Comparison of ENCODE assay signal across 8 cellular contexts in genomic region chr1:226939439-226940028, GRCh38. TPM values are rescaled to one million over a fixed set of nuclear protein-coding genes. Genes with fewer than 3 reads are reported as not detected.
DNase-seq lines count a peak whose midpoint lies in the region; ATAC-seq, FAIRE-seq and TF ChIP-seq lines count a peak whose summit lies in the region.

No MANE protein-coding gene starts in this region.

- peaks cover 6% of the 10 kb centered on the region for H3K27me3 Mint-ChIP-seq in astrocyte (ENCODE audit: low read depth, unreplicated experiment)

- peak overlapping the region; percentile 63 for H3K27ac Mint-ChIP-seq in astrocyte (ENCODE audit: unreplicated experiment)

- peaks cover 3% of the 10 kb centered on the region for H3K9me3 Mint-ChIP-seq in astrocyte (ENCODE audit: unreplicated experiment)

- peaks cover 5% of the 10 kb centered on the region for H3K4me1 Mint-ChIP-seq in astrocyte (ENCODE audit: low read depth, unreplicated experiment)

- FAIRE-seq in astrocyte (lab: Jason Lieb, UNC): no peak

- TF ChIP-seq CTCF in astrocyte (IDR thresholded peaks at IDR 0.05; ENCODE audit: insufficient read depth, low read depth, low read length): no peak

- peak overlapping the region; percentile 85 for H3K4me2 ChIP-seq in astrocyte (ENCODE audit: low read length)

- H3K9ac ChIP-seq in astrocyte (ENCODE audit: low read length) (peak overlapping the region; percentile 82), iPS-18a (ENCODE audit: low read length) (peak overlapping the region; percentile 78), skeletal muscle tissue (ENCODE audit: low read depth in 1 of 3, low read length in 3 of 3) (peak overlapping the region; percentile 95 to 99 (median 97))

- H3K27ac ChIP-seq in astrocyte (ENCODE audit: low read depth, low read length): peak overlapping the region; percentile 77
- peak overlapping the region; percentile 66 for H3K27ac ChIP-seq in iPS-18a (ENCODE audit: low read length)
- H3K27ac ChIP-seq in skeletal muscle tissue (ENCODE audit: low read depth, low read length): peak overlapping the region; percentile 98

- H2AFZ ChIP-seq in astrocyte (ENCODE audit: low read depth, low read length): peak overlapping the region; percentile 70

- H3K4me3 Mint-ChIP-seq in astrocyte (ENCODE audit: unreplicated experiment): peak overlapping the region; percentile 80

- ATAC-seq in GM21390 (IDR thresholded peaks at IDR 0.05; ENCODE audit: unreplicated experiment): peak; percentile 34

- H3K4me3 ChIP-seq in astrocyte (ENCODE audit: insufficient read depth, low read depth, low read length) (peak overlapping the region; percentile 70), iPS-18a (ENCODE audit: low read length) (peak overlapping the region; percentile 72), skeletal muscle tissue (ENCODE audit: low read length in 3 of 3) (peak overlapping the region; percentile 75 to 92 (median 84))

- H3K79me2 ChIP-seq in astrocyte (ENCODE audit: insufficient read depth, low read length): no peaks in the 10 kb centered on the region

- H3K36me3 Mint-ChIP-seq in astrocyte (ENCODE audit: low read depth, unreplicated experiment): peaks cover 2% of the 10 kb centered on the region

- DNase-seq in ELR (ENCODE audit: low read depth) (peak; percentile 66), HS-27A (ENCODE audit: low read depth) (peak; percentile 51), RPMI7951 (ENCODE audit: low read depth) (peak; percentile 69), astrocyte (ENCODE audit: low read depth) (peak; percentile 32), OCI-M1 (lab: John Stamatoyannopoulos, UW) (no peak)

- H4K20me1 ChIP-seq in astrocyte (ENCODE audit: insufficient read depth, low read length): no peaks in the 10 kb centered on the region

- H3K4me1 ChIP-seq in astrocyte (ENCODE audit: insufficient read depth, low read length): peaks cover 11% of the 10 kb centered on the region
- peaks cover 9% of the 10 kb centered on the region for H3K4me1 ChIP-seq in iPS-18a (ENCODE audit: control insufficient read depth, low read depth, low read length)
- H3K4me1 ChIP-seq in skeletal muscle tissue (ENCODE audit: control insufficient read depth in 3 of 3, insufficient read depth in 3 of 3, low read length in 3 of 3): peaks cover 42 to 55% (median 45%) of the 10 kb centered on the region in 3 donors

- H3K9me3 ChIP-seq in astrocyte (ENCODE audit: insufficient read depth, low read depth, low read length) (no peaks in the 10 kb centered on the region), iPS-18a (ENCODE audit: control insufficient read depth, low read depth, low read length) (no peaks in the 10 kb centered on the region), skeletal muscle tissue (ENCODE audit: control insufficient read depth in 3 of 3, low read length in 3 of 3) (peaks cover 0 to 3% (median 0%) of the 10 kb centered on the region in 3 donors)

- H3K27me3 ChIP-seq in astrocyte (ENCODE audit: insufficient read depth, low read length) (peaks cover 2% of the 10 kb centered on the region), iPS-18a (ENCODE audit: control insufficient read depth, insufficient read depth, low read length) (peaks cover 7% of the 10 kb centered on the region), skeletal muscle tissue (ENCODE audit: control insufficient read depth in 3 of 3, insufficient read depth in 3 of 3, low read length in 3 of 3) (no peaks in the 10 kb centered on the region)

- H3K36me3 ChIP-seq in astrocyte (ENCODE audit: insufficient read depth, low read length) (no peaks in the 10 kb centered on the region), iPS-18a (ENCODE audit: control insufficient read depth, low read depth, low read length) (no peaks in the 10 kb centered on the region), skeletal muscle tissue (ENCODE audit: control insufficient read depth in 3 of 3, insufficient read depth in 3 of 3, low read length in 3 of 3) (peaks cover 0 to 4% (median 0%) of the 10 kb centered on the region in 3 donors)

RNA-seq across cellular contexts. Expression of gene COQ8A, which starts 0.6 kb away (rescaled TPM):
- 8.4 and 8.9 TPM in 2 replicates for total RNA-seq in RPMI7951 (2014; rRNA removed; shearing (Covaris generic))
- 8.2 and 8.4 TPM in 2 replicates for total RNA-seq in astrocyte
- total RNA-seq in skeletal muscle tissue: 64.7 TPM
